ENCODE assay signal across 27 cellular contexts in the genomic region with DNA sequence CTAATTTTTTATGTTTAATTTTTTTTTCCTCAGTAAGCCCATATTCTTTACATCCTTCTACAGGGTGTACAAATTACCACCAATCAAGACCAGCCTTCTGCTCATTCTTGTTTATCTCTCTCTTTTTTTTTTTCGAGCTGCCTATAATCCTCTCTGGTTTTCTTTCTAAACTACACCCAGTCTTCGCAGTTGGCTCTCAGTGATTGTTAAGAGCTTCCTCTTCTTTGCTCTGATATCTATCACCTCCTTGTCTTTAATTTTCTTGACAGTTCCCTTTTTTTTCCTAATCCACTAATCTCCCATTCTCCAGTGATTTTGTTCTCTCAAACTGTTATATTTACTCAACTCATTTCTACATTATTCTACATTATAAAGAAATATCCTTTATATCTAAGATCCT.
"Had no signal": no experiment of that assay in that cellular context is flagged by ENCODE, and none has a peak within 500 bp of the region (broad histone marks: within the 10 kb centered on the region; RNA-seq: fewer than 3 reads in every experiment).

No MANE protein-coding gene starts in this region.

- H3K36me3 ChIP-seq: colonic mucosa, gastroesophageal sphincter, heart left ventricle, left lung, ovary, right lobe of liver, thoracic aorta, tibial nerve, upper lobe of left lung had no signal

- H3K4me3 Mint-ChIP-seq: dendritic cell treated with granulocyte-macrophage colony-stimulating factor and Interleukin-4, amounts not matched to agents 40 ng/mL and 50 ng/mL, for 4 days; endodermal cell; naive thymus-derived CD8-positive, alpha-beta T cell; stimulated activated naive B cell treated with anti-CD40 and anti-IgM and Interleukin-4, amounts not matched to agents 10 μg/mL and 1 μg/mL and 100 μg/mL, for 72 hours; stimulated activated naive CD8-positive, alpha-beta T cell treated with anti-CD3 and anti-CD28 coated beads, Interleukin-15, Interleukin-2, amounts not matched to agents 100 ng/mL and 50 ng/mL, for 24 hours had no signal

- H3K27ac ChIP-seq: colonic mucosa, epithelial cell of prostate, gastroesophageal sphincter, heart left ventricle, hepatocyte, left lung, ovary, right lobe of liver, thoracic aorta, tibial nerve, upper lobe of left lung had no signal

- H3K9me3 Mint-ChIP-seq: dendritic cell treated with granulocyte-macrophage colony-stimulating factor and Interleukin-4, amounts not matched to agents 40 ng/mL and 50 ng/mL, for 4 days; endodermal cell; stimulated activated naive B cell treated with anti-CD40 and anti-IgM and Interleukin-4, amounts not matched to agents 10 μg/mL and 1 μg/mL and 100 μg/mL, for 72 hours; stimulated activated naive CD8-positive, alpha-beta T cell treated with anti-CD3 and anti-CD28 coated beads, Interleukin-15, Interleukin-2, amounts not matched to agents 100 ng/mL and 50 ng/mL, for 24 hours had no signal

- H3K36me3 Mint-ChIP-seq: stimulated activated naive B cell treated with anti-CD40 and anti-IgM and Interleukin-4, amounts not matched to agents 10 μg/mL and 1 μg/mL and 100 μg/mL, for 72 hours had no signal

- H3K27ac Mint-ChIP-seq: dendritic cell treated with granulocyte-macrophage colony-stimulating factor and Interleukin-4, amounts not matched to agents 40 ng/mL and 50 ng/mL, for 4 days; endodermal cell; naive thymus-derived CD8-positive, alpha-beta T cell; stimulated activated naive B cell treated with anti-CD40 and anti-IgM and Interleukin-4, amounts not matched to agents 10 μg/mL and 1 μg/mL and 100 μg/mL, for 72 hours; stimulated activated naive CD8-positive, alpha-beta T cell treated with anti-CD3 and anti-CD28 coated beads, Interleukin-15, Interleukin-2, amounts not matched to agents 100 ng/mL and 50 ng/mL, for 24 hours had no signal

- DNase-seq: colonic mucosa; effector CD8-positive, alpha-beta T cell; endodermal cell; foreskin fibroblast; heart left ventricle; left cardiac atrium; left lung; mesenchymal stem cell; naive thymus-derived CD8-positive, alpha-beta T cell; occipital lobe; ovary; posterior cingulate gyrus; retina; right lobe of liver; small intestine; stimulated activated CD4-positive, alpha-beta T cell treated with anti-CD3 and anti-CD28 coated beads, Interleukin-15, amount 100 ng/mL, for 24 hours; stimulated activated CD4-positive, alpha-beta T cell treated with anti-CD3 and anti-CD28 coated beads, Interleukin-2, amount 100 ng/mL, for 48 hours; stimulated activated naive B cell treated with anti-CD40 and anti-IgM and Interleukin-4, amounts not matched to agents 10 μg/mL and 1 μg/mL and 100 μg/mL, for 72 hours; upper lobe of left lung had no signal

- H3K79me2 ChIP-seq: hepatocyte had no signal

- H3K27me3 Mint-ChIP-seq: dendritic cell treated with granulocyte-macrophage colony-stimulating factor and Interleukin-4, amounts not matched to agents 40 ng/mL and 50 ng/mL, for 4 days; stimulated activated naive B cell treated with anti-CD40 and anti-IgM and Interleukin-4, amounts not matched to agents 10 μg/mL and 1 μg/mL and 100 μg/mL, for 72 hours had no signal

- H3K4me2 ChIP-seq: hepatocyte had no signal

- H3K4me1 ChIP-seq: colonic mucosa, gastroesophageal sphincter, left lung, right lobe of liver, tibial nerve, upper lobe of left lung had no signal

- H3K27me3 ChIP-seq: colonic mucosa, gastroesophageal sphincter, heart left ventricle, hepatocyte, left lung, ovary, right lobe of liver, tibial nerve, upper lobe of left lung had no signal

- ATAC-seq: esophagus mucosa; gastroesophageal sphincter; heart left ventricle; left cardiac atrium; left lung; naive thymus-derived CD8-positive, alpha-beta T cell; right lobe of liver; stimulated activated naive B cell treated with anti-CD40 and anti-IgM and Interleukin-4, amounts not matched to agents 10 μg/mL and 1 μg/mL and 100 μg/mL, for 72 hours had no signal

- H3K4me1 Mint-ChIP-seq: naive thymus-derived CD8-positive, alpha-beta T cell; stimulated activated naive B cell treated with anti-CD40 and anti-IgM and Interleukin-4, amounts not matched to agents 10 μg/mL and 1 μg/mL and 100 μg/mL, for 72 hours had no signal

- H3K4me3 ChIP-seq: colonic mucosa, gastroesophageal sphincter, heart left ventricle, hepatocyte, left lung, ovary, right lobe of liver, thoracic aorta, tibial nerve, upper lobe of left lung had no signal
